ENCODE assay signal across 1 cellular context in the genomic region with DNA sequence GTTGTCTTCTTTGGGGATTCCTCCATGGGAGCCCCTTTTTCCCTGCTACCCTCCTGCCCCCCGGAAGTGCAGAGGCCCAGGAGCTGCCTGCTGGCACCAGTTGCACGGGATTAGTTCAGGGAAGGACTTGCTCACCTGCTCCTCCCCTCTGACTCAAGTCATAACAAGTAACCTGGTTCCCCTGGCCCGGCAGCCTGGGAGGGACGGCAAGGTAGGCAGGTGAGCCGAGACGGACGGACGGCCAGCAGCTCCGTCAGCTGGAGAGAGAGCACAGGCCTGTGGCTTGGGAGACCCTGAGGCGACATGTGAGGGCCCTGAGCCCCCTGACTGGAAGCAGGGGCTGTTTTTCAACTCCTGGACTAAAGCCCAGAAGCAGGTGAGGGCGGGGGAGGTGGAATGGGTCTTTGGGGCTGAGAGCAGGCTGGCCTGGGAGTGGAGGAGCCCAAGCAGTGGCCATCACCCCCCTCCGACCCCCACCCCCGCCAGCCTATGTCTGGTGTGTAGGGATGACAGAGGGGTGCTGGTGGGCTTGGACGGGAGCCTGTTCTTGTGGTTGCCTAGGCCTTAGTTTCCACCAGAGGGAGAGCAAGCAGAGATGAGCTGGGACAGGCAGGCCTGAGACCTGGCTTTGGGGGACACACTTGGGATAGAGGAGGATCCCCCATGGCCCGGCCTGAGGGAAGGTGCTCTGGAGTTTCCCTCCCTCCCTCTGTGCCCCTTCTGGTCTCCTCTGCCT.
TF ChIP-seq lines count a peak whose summit lies in the region.

A gene with protein sequence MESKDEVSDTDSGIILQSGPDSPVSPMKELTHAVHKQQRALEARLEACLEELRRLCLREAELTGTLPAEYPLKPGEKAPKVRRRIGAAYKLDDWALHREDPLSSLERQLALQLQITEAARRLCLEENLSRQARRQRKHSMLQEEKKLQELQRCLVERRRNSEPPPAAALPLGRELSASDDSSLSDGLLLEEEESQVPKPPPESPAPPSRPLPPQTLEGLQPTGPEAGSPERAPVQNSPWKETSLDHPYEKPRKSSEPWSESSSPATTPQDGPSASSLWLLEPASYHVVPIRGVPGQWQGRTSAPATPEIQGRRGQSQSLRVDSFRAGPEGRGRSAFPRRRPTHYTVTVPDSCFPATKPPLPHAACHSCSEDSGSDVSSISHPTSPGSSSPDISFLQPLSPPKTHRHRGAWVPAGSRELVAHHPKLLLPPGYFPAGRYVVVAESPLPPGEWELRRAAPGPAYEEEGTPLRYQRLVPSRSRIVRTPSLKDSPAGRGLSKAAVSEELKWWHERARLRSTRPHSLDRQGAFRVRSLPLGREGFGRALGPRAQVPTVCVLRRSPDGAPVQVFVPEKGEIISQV (plus strand): TSS at position 189 of the 736 bp plus-strand sequence. CDS start 3,501 bp downstream, outside the sequence.

TF ChIP-seq in WTC11, 78 proteins besides CTCF, POLR2A, EP300 and RAD21 (continued from another document):
- TF ChIP-seq, protein P1, sequence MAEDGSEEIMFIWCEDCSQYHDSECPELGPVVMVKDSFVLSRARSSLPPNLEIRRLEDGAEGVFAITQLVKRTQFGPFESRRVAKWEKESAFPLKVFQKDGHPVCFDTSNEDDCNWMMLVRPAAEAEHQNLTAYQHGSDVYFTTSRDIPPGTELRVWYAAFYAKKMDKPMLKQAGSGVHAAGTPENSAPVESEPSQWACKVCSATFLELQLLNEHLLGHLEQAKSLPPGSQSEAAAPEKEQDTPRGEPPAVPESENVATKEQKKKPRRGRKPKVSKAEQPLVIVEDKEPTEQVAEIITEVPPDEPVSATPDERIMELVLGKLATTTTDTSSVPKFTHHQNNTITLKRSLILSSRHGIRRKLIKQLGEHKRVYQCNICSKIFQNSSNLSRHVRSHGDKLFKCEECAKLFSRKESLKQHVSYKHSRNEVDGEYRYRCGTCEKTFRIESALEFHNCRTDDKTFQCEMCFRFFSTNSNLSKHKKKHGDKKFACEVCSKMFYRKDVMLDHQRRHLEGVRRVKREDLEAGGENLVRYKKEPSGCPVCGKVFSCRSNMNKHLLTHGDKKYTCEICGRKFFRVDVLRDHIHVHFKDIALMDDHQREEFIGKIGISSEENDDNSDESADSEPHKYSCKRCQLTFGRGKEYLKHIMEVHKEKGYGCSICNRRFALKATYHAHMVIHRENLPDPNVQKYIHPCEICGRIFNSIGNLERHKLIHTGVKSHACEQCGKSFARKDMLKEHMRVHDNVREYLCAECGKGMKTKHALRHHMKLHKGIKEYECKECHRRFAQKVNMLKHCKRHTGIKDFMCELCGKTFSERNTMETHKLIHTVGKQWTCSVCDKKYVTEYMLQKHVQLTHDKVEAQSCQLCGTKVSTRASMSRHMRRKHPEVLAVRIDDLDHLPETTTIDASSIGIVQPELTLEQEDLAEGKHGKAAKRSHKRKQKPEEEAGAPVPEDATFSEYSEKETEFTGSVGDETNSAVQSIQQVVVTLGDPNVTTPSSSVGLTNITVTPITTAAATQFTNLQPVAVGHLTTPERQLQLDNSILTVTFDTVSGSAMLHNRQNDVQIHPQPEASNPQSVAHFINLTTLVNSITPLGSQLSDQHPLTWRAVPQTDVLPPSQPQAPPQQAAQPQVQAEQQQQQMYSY (CRISPR knock-in tag; IDR thresholded peaks at IDR 0.05): no peak
TF ChIP-seq in WTC11: peak in this region for 0.
